ENCODE assay signal across 10 cellular contexts in the genomic region with DNA sequence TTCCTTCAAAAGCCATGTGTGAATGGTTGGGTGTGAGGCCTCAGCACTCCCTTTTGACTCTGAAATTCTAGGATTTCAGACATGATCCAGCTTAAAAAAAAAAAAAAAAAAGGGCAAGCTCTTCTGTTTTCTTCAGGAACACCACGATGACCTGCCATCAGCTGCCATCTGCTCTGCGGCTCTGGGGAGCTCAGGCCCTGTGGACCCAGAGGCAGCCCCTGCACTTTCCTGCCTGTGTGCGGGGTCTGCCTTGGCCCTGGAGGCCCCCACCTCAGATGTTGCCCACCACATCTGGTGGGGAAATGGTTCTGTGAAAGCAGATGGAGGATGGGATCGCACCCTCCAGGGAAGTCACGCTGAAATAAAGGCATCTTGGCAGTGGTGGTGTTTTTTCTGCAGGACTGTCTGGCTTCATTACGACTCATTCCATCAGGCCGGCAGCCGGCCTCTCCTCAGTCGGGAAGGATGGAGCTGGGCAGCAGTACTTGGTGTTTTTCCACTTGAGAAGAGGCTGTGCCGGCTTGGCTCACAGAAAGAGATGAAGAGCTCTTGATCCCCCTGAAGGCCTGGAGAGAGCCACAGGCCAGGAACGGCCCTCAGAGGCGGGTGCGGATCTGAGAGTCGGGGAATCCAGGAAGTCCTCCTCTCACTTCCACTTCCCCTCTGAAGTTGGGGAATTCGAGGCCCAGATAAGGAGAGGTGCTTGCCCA.
DNase-seq lines count a peak whose midpoint lies in the region; ATAC-seq and TF ChIP-seq lines count a peak whose summit lies in the region.
"Had no signal": no experiment of that assay in that cellular context is flagged by ENCODE, and none has a peak within 500 bp of the region (broad histone marks: within the 10 kb centered on the region; RNA-seq: fewer than 3 reads in every experiment).

No MANE protein-coding gene starts in this region.

- H3K4me1 ChIP-seq in mucosa of descending colon (ENCODE audit: low read depth) (no peaks in the 10 kb centered on the region), aorta (ENCODE audit: control insufficient read depth in 1 of 2, insufficient read depth in 2 of 2, low read length in 2 of 2) (peaks cover 0 to 3% of the 10 kb centered on the region in 2 donors)

- peak; percentile 50 for DNase-seq in activated effector memory CD4-positive, alpha-beta T cell treated with anti-CD3 and anti-CD28 coated beads, Interleukin-2, amount 50 U/mL, for 16 hours
- DNase-seq in activated effector memory CD4-positive, alpha-beta T cell treated with Interleukin-2 at 50 U/mL for 16 hours: no peak
- peak; percentile 33 for DNase-seq in epithelial cell of esophagus (ENCODE audit: low read depth)
- peak in 2 of 3 donors; percentile 14 to 54 for DNase-seq in mucosa of descending colon
- peak in 1 of 2 donors; percentile 79 for DNase-seq in aorta
- DNase-seq in ureter (ENCODE audit: low spot score): no peak
- DNase-seq in T-helper 17 cell: no peak
- no peak for DNase-seq in SIG-M5 treated with dmso at 0.1 percent for 504 hours (lab: John Stamatoyannopoulos, UW; ENCODE audit: unreplicated experiment)

- no peak overlapping the region for H3K27ac Mint-ChIP-seq in T-helper 17 cell
- H3K27ac Mint-ChIP-seq: activated naive CD4-positive, alpha-beta T cell treated with anti-CD3 and anti-CD28 coated beads, Interleukin-2, amount 50 U/mL, for 24 hours had no signal

- peaks cover 4% of the 10 kb centered on the region for H3K36me3 Mint-ChIP-seq in T-helper 17 cell (ENCODE audit: low read depth)
- H3K36me3 Mint-ChIP-seq: activated naive CD4-positive, alpha-beta T cell treated with anti-CD3 and anti-CD28 coated beads, Interleukin-2, amount 50 U/mL, for 24 hours had no signal

- WGBS in aorta, 2 donors: 13 to 17% methylated on average over 15 of the region's 15 CpGs

- ATAC-seq in mucosa of descending colon (no peak), aorta (ENCODE audit: low FRiP score) (peak; percentile 65), T-helper 17 cell (no peak)

- no peaks in the 10 kb centered on the region for H3K27me3 ChIP-seq in aorta (ENCODE audit: control insufficient read depth in 1 of 2, insufficient read depth in 2 of 2, low read length in 1 of 2)

- no peaks in the 10 kb centered on the region for H3K36me3 ChIP-seq in mucosa of descending colon (ENCODE audit: low read depth)
- H3K36me3 ChIP-seq in aorta (ENCODE audit: control insufficient read depth in 1 of 2, insufficient read depth in 2 of 2, low read length in 1 of 2): no peaks in the 10 kb centered on the region

- H3K4me1 Mint-ChIP-seq in T-helper 17 cell: peaks cover 7% of the 10 kb centered on the region
- H3K4me1 Mint-ChIP-seq: activated naive CD4-positive, alpha-beta T cell treated with anti-CD3 and anti-CD28 coated beads, Interleukin-2, amount 50 U/mL, for 24 hours had no signal

- intact Hi-C loops in mucosa of descending colon (cut with DNase I, micrococcal nuclease) (no loop called here), aorta (cut with DNase I) (loop anchor here in 1 of 2 donors (1.0 kb wide), 1 partner anchor 41 kb away; no protein-coding TSS in a partner anchor)

- H3K27me3 Mint-ChIP-seq in T-helper 17 cell: peaks cover 6% of the 10 kb centered on the region
- H3K27me3 Mint-ChIP-seq: activated naive CD4-positive, alpha-beta T cell treated with anti-CD3 and anti-CD28 coated beads, Interleukin-2, amount 50 U/mL, for 24 hours had no signal

- H3K9me3 ChIP-seq in mucosa of descending colon: no peaks in the 10 kb centered on the region
- H3K9me3 ChIP-seq in aorta (ENCODE audit: control insufficient read depth, low read length): no peaks in the 10 kb centered on the region
- H3K9me3 ChIP-seq in T-helper 17 cell (ENCODE audit: control insufficient read depth, low read length, poor library complexity, severe bottlenecking): no peaks in the 10 kb centered on the region

- TF ChIP-seq CTCF in epithelial cell of esophagus (IDR thresholded peaks at IDR 0.05; ENCODE audit: insufficient read depth, low read depth, low read length, missing control alignments) (no peak), mucosa of descending colon (IDR thresholded peaks at IDR 0.05) (no peak)

- no peak overlapping the region for H3K4me3 Mint-ChIP-seq in T-helper 17 cell
- H3K4me3 Mint-ChIP-seq: activated naive CD4-positive, alpha-beta T cell treated with anti-CD3 and anti-CD28 coated beads, Interleukin-2, amount 50 U/mL, for 24 hours had no signal

- peak overlapping the region; percentile 91 to 95 for H3K27ac ChIP-seq in aorta (ENCODE audit: low read depth in 1 of 2, low read length in 2 of 2)
- H3K27ac ChIP-seq: SK-N-MC had no signal

- no peak overlapping the region for H3K4me3 ChIP-seq in epithelial cell of esophagus (ENCODE audit: low read length)
- H3K4me3 ChIP-seq in mucosa of descending colon: no peak overlapping the region
- no peak overlapping the region for H3K4me3 ChIP-seq in aorta (ENCODE audit: low read length in 2 of 2)
- H3K4me3 ChIP-seq: SK-N-MC had no signal

Comparison
In these comparisons a context has a peak if more than half of its experiments do, and no peak if none do; other contexts are left out.
1. DNase-seq: peak in activated effector memory CD4-positive, alpha-beta T cell treated with anti-CD3 and anti-CD28 coated beads, Interleukin-2, amount 50 U/mL, for 16 hours (single experiment), epithelial cell of esophagus (single experiment) and mucosa of descending colon (2 of 3); none in activated effector memory CD4-positive, alpha-beta T cell treated with Interleukin-2 at 50 U/mL for 16 hours (single experiment), ureter (single experiment), T-helper 17 cell (0 of 3) and SIG-M5 treated with dmso at 0.1 percent for 504 hours (single experiment).